ENCODE assay signal across 8 cellular contexts in the genomic region with DNA sequence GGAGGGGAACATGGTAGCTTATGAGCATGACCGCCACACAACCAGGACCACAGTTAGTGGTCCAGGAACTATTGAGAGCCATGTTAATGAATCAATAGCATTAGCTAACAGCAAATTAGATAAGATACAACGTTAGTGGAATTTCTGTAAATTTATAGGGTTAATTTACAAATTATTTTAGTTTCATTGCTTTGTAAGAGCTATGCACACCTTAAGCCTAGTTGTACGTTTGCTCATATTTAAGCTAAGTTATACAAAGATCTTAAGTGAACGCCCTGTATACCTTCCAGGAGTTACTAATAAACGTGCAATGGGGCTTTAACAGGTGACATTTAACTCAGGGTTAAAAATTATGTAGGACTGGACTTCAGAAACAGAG. TPM values are rescaled to one million over a fixed set of nuclear protein-coding genes. Genes with fewer than 3 reads are reported as not detected.
DNase-seq lines count a peak whose midpoint lies in the region; ATAC-seq and TF ChIP-seq lines count a peak whose summit lies in the region.

No MANE protein-coding gene starts in this region.

- H3F3A ChIP-seq in Loucy (ENCODE audit: low read depth), result no peaks in the 10 kb centered on the region
- peaks cover 17% of the 10 kb centered on the region for H3F3A ChIP-seq in neural progenitor cell (ENCODE audit: low read depth)

- H2AFZ ChIP-seq in Loucy (ENCODE audit: low read length), result peak overlapping the region; percentile 87
- peak overlapping the region; percentile 95 for H2AFZ ChIP-seq in neural progenitor cell (replicated peaks)

- TF ChIP-seq CTCF in Loucy (conservative IDR thresholded peaks at IDR 0.05; ENCODE audit: low read length), result no peak
- TF ChIP-seq CTCF in neural progenitor cell (IDR thresholded peaks at IDR 0.05), result no peak

- peaks cover 15% of the 10 kb centered on the region for H3K4me1 ChIP-seq in CD4-positive, CD25-positive, alpha-beta regulatory T cell (ENCODE audit: control insufficient read depth, insufficient read depth, low read length, poor library complexity, severe bottlenecking)
- peaks cover 13% of the 10 kb centered on the region for H3K4me1 ChIP-seq in Loucy (ENCODE audit: insufficient read depth, low read length, poor library complexity, severe bottlenecking)
- H3K4me1 ChIP-seq in effector memory CD4-positive, alpha-beta T cell (ENCODE audit: control insufficient read depth, insufficient read depth, low read length, poor library complexity, severe bottlenecking), result no peaks in the 10 kb centered on the region
- peaks cover 7% of the 10 kb centered on the region for H3K4me1 ChIP-seq in neural progenitor cell

- peaks cover 18% of the 10 kb centered on the region for H4K20me1 ChIP-seq in Loucy (ENCODE audit: insufficient read depth, low read length, poor library complexity, severe bottlenecking)
- no peaks in the 10 kb centered on the region for H4K20me1 ChIP-seq in neural progenitor cell (ENCODE audit: low read depth)

- H3K4me3 ChIP-seq in CD4-positive, CD25-positive, alpha-beta regulatory T cell (ENCODE audit: low read depth, low read length), result peak overlapping the region; percentile 92
- H3K4me3 ChIP-seq in Loucy (ENCODE audit: low read length, poor library complexity, severe bottlenecking) (peak overlapping the region; percentile 100), neural progenitor cell (peak overlapping the region; percentile 89)
- H3K4me3 ChIP-seq in effector memory CD4-positive, alpha-beta T cell (ENCODE audit: insufficient read depth, low read depth, low read length, poor library complexity, severe bottlenecking), result peak overlapping the region; percentile 100

- H3K27me3 ChIP-seq in CD4-positive, CD25-positive, alpha-beta regulatory T cell (ENCODE audit: control insufficient read depth, insufficient read depth, low read length), result no peaks in the 10 kb centered on the region
- H3K27me3 ChIP-seq in Loucy (ENCODE audit: insufficient read depth, low read length, poor library complexity, severe bottlenecking) (no peaks in the 10 kb centered on the region), neural progenitor cell (no peaks in the 10 kb centered on the region)
- H3K27me3 ChIP-seq in effector memory CD4-positive, alpha-beta T cell (replicated peaks; ENCODE audit: control insufficient read depth, insufficient read depth, low read length, poor library complexity, severe bottlenecking), result no peaks in the 10 kb centered on the region

- H3K79me2 ChIP-seq in Loucy (ENCODE audit: insufficient read depth, low read length) (peaks cover 30% of the 10 kb centered on the region), neural progenitor cell (ENCODE audit: low read depth) (peaks cover 25% of the 10 kb centered on the region)

- peaks cover 7% of the 10 kb centered on the region for H3K36me3 Mint-ChIP-seq in CD4-positive, CD25-positive, alpha-beta regulatory T cell
- H3K36me3 Mint-ChIP-seq in neural progenitor cell, result peaks cover 7% of the 10 kb centered on the region

- H3K9me3 ChIP-seq in CD4-positive, CD25-positive, alpha-beta regulatory T cell (ENCODE audit: control insufficient read depth in 2 of 2, low read length in 2 of 2), result no peaks in the 10 kb centered on the region
- no peaks in the 10 kb centered on the region for H3K9me3 ChIP-seq in Loucy (ENCODE audit: insufficient read depth, low read depth, low read length)
- no peaks in the 10 kb centered on the region for H3K9me3 ChIP-seq in effector memory CD4-positive, alpha-beta T cell (ENCODE audit: control insufficient read depth, low read length)
- H3K9me3 ChIP-seq in neural progenitor cell (ENCODE audit: low read depth), result no peaks in the 10 kb centered on the region

- H3K9me3 Mint-ChIP-seq in CD4-positive, CD25-positive, alpha-beta regulatory T cell, result no peaks in the 10 kb centered on the region
- no peaks in the 10 kb centered on the region for H3K9me3 Mint-ChIP-seq in neural progenitor cell

- no peaks in the 10 kb centered on the region for H3K27me3 Mint-ChIP-seq in CD4-positive, CD25-positive, alpha-beta regulatory T cell
- peaks cover 3% of the 10 kb centered on the region for H3K27me3 Mint-ChIP-seq in neural progenitor cell (ENCODE audit: insufficient read depth, low read depth)

- no peak for DNase-seq in CD4-positive, CD25-positive, alpha-beta regulatory T cell
- DNase-seq in effector memory CD4-positive, alpha-beta T cell, result no peak
- no peak for DNase-seq in neural progenitor cell (ENCODE audit: low spot score)
- no peak for DNase-seq in NCI-H2171 treated with DMSO at 0.1 percent for 48 hours (lab: John Stamatoyannopoulos, UW)
- no peak for DNase-seq in stimulated activated CD4-positive, alpha-beta T cell treated with anti-CD3 and anti-CD28 coated beads, Interleukin-4, amount 100 ng/mL, for 24 hours

- H3K9me2 ChIP-seq in Loucy (replicated peaks; ENCODE audit: low read depth, low read length), result no peaks in the 10 kb centered on the region

- H3K4me2 ChIP-seq in Loucy (ENCODE audit: low read depth, low read length, poor library complexity, severe bottlenecking) (peak overlapping the region; percentile 98), neural progenitor cell (peak overlapping the region; percentile 89)

- H3K4me1 Mint-ChIP-seq in CD4-positive, CD25-positive, alpha-beta regulatory T cell, result peaks cover 7 to 22% (median 11%) of the 10 kb centered on the region in 4 donors
- H3K4me1 Mint-ChIP-seq in neural progenitor cell, result peaks cover 10% of the 10 kb centered on the region

- peak overlapping the region; percentile 91 to 97 (median 96) for H3K4me3 Mint-ChIP-seq in CD4-positive, CD25-positive, alpha-beta regulatory T cell
- peak overlapping the region; percentile 96 for H3K4me3 Mint-ChIP-seq in neural progenitor cell

- H3K9ac ChIP-seq in Loucy (ENCODE audit: low read depth, low read length, poor library complexity, severe bottlenecking), result peak overlapping the region; percentile 93
- peak overlapping the region; percentile 95 for H3K9ac ChIP-seq in neural progenitor cell

- H3K36me3 ChIP-seq in CD4-positive, CD25-positive, alpha-beta regulatory T cell (ENCODE audit: control insufficient read depth, insufficient read depth, low read length), result peaks cover 24% of the 10 kb centered on the region
- H3K36me3 ChIP-seq in Loucy (ENCODE audit: insufficient read depth, low read length) (peaks cover 17% of the 10 kb centered on the region; the same call in 1 of the 2 replicates), neural progenitor cell (peaks cover 3% of the 10 kb centered on the region)
- peaks cover 22% of the 10 kb centered on the region for H3K36me3 ChIP-seq in effector memory CD4-positive, alpha-beta T cell (ENCODE audit: control insufficient read depth, insufficient read depth, low read length)

- no peak for ATAC-seq in CD4-positive, CD25-positive, alpha-beta regulatory T cell (ENCODE audit: low read depth in 2 of 2)
- no peak for ATAC-seq in GM18858 (IDR thresholded peaks at IDR 0.05; ENCODE audit: unreplicated experiment)
- ATAC-seq in HG02798 (IDR thresholded peaks at IDR 0.05; ENCODE audit: poor library complexity, unreplicated experiment), result no peak

- peak overlapping the region; percentile 73 for H3K27ac ChIP-seq in CD4-positive, CD25-positive, alpha-beta regulatory T cell (ENCODE audit: insufficient read depth, low read length, poor library complexity, severe bottlenecking)
- H3K27ac ChIP-seq in effector memory CD4-positive, alpha-beta T cell (ENCODE audit: insufficient read depth, low read length, poor library complexity, severe bottlenecking), result peak overlapping the region; percentile 82
- H3K27ac ChIP-seq in neural progenitor cell, result no peak overlapping the region

- peak overlapping the region; percentile 92 to 98 (median 96) for H3K27ac Mint-ChIP-seq in CD4-positive, CD25-positive, alpha-beta regulatory T cell
- peak overlapping the region; percentile 85 for H3K27ac Mint-ChIP-seq in neural progenitor cell

RNA-seq across cellular contexts. Expression of a gene that starts 0.7 kb away (rescaled TPM):
- 81.7 TPM for total RNA-seq in CD4-positive, CD25-positive, alpha-beta regulatory T cell
- 10 to 100 TPM; 37.0 to 47.5 (median 39.2) TPM for polyA plus RNA-seq in CD4-positive, CD25-positive, alpha-beta regulatory T cell
- total RNA-seq in neural progenitor cell (ENCODE audit: low replicate concordance), result 91.7 and 102 TPM in 2 replicates

RNA-seq across cellular contexts. Expression of a gene that starts 39.1 kb away (rescaled TPM):
- total RNA-seq in CD4-positive, CD25-positive, alpha-beta regulatory T cell, result 29.6 TPM
- polyA plus RNA-seq in CD4-positive, CD25-positive, alpha-beta regulatory T cell, result 10 to 100 TPM; 61.7 to 89.6 (median 76.5) TPM
- 15.7 and 33.2 TPM in 2 replicates for total RNA-seq in neural progenitor cell (ENCODE audit: low replicate concordance)

RNA-seq across cellular contexts. Expression of a gene that starts 51.9 kb away (rescaled TPM):
- total RNA-seq in CD4-positive, CD25-positive, alpha-beta regulatory T cell, result not detected
- polyA plus RNA-seq in CD4-positive, CD25-positive, alpha-beta regulatory T cell, result under 1 TPM in 2 of 4 donors, not detected in 2; 0.15 to 0.29 TPM
- 0.09 TPM in 1 of 2 replicates, not detected in the other for total RNA-seq in neural progenitor cell (ENCODE audit: low replicate concordance)
